12 cellular contexts compared by ENCODE assay signal in the genomic region with DNA sequence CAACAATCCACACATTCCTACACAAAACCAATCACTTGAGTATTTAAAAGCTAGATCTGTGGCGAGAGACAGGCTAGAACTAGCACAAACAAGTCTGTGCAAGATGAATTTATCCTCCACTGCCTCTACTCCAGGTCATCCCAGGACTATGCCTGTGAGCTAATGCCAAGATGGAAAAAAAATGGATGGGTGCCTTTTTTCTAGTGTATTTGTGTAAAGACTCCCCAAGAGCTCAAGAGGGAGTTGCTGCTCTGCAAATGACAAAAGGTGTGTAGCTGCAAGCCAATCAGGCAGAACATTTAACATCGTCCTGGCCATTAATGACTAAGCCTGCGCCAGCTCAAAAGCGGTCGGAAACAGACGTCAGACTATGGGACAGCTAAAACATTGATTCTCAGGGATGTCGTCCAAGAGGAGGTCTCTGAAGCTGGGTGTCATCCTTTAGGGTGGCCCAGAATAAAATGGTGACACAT. TPM values are rescaled to one million over a fixed set of nuclear protein-coding genes. Genes with fewer than 3 reads are reported as not detected.
DNase-seq lines count a peak whose midpoint lies in the region; ATAC-seq, FAIRE-seq and TF ChIP-seq lines count a peak whose summit lies in the region.
"Had no signal": no experiment of that assay in that cellular context is flagged by ENCODE, and none has a peak within 500 bp of the region (broad histone marks: within the 10 kb centered on the region; RNA-seq: fewer than 3 reads in every experiment).

No MANE protein-coding gene starts in this region.

- no peak for ATAC-seq in GM19023 (IDR thresholded peaks at IDR 0.05; ENCODE audit: unreplicated experiment)
- no peak for ATAC-seq in GM18873 (IDR thresholded peaks at IDR 0.05; ENCODE audit: low FRiP score, unreplicated experiment)
- ATAC-seq in GM21786 (IDR thresholded peaks at IDR 0.05; ENCODE audit: unreplicated experiment), result no peak
- ATAC-seq: activated T-cell treated with anti-CD3 and anti-CD28 coated beads, Interleukin-2, amount 50 U/mL, for 72 hours; stimulated activated effector memory CD8-positive, alpha-beta T cell treated with anti-CD3 and anti-CD28 coated beads, Interleukin-12 subunit alpha, Interleukin-12 subunit beta, amount 100 ng/mL, for 72 hours had no signal

- peaks cover 37% of the 10 kb centered on the region for H3K36me3 Mint-ChIP-seq in HFFc6 (ENCODE audit: low read depth)

- H3K27ac Mint-ChIP-seq in HFFc6, result peak overlapping the region; percentile 89
- H3K27ac Mint-ChIP-seq: activated T-cell treated with anti-CD3 and anti-CD28 coated beads, Interleukin-2, amount 50 U/mL, for 72 hours; stimulated activated effector memory CD8-positive, alpha-beta T cell treated with anti-CD3 and anti-CD28 coated beads, Interleukin-12 subunit alpha, Interleukin-12 subunit beta, amount 100 ng/mL, for 72 hours had no signal

- H3K27me3 ChIP-seq in smooth muscle cell (ENCODE audit: low read depth), result no peaks in the 10 kb centered on the region

- H3K27me3 Mint-ChIP-seq in HFFc6 (ENCODE audit: insufficient read depth), result no peaks in the 10 kb centered on the region; the same call in none of the 2 replicates

- intact Hi-C loops in kidney (cut with DNase I), result no loop called here

- WGBS in smooth muscle cell (ENCODE audit: low lambda C conversion rate), result 60% methylated on average over 7 of the region's 7 CpGs

- peak overlapping the region; percentile 62 for H3K4me2 ChIP-seq in smooth muscle cell

- peaks cover 42% of the 10 kb centered on the region for H3F3A ChIP-seq in smooth muscle cell (ENCODE audit: low read depth)

- H3K9me3 ChIP-seq in kidney (ENCODE audit: control insufficient read depth in 1 of 2, low read length in 2 of 2), result no peaks in the 10 kb centered on the region
- H3K9me3 ChIP-seq in smooth muscle cell (replicated peaks; ENCODE audit: low read depth), result no peaks in the 10 kb centered on the region

- no peak overlapping the region for H3K9ac ChIP-seq in kidney (ENCODE audit: low read length in 2 of 2)
- H3K9ac ChIP-seq in smooth muscle cell (ENCODE audit: low read depth), result peak overlapping the region; percentile 11

- H3K27ac ChIP-seq in kidney (ENCODE audit: low read depth in 2 of 2, low read length in 2 of 2), result peak overlapping the region in 1 of 2 donors; percentile 48
- peak overlapping the region; percentile 99 for H3K27ac ChIP-seq in smooth muscle cell (ENCODE audit: low read depth)

- FAIRE-seq in kidney (lab: Jason Lieb, UNC) (no peak), frontal cortex (lab: Jason Lieb, UNC) (no peak)

- H3K79me2 ChIP-seq in smooth muscle cell (ENCODE audit: low read depth), result peaks cover 68% of the 10 kb centered on the region

- H3K4me1 Mint-ChIP-seq in HFFc6 (ENCODE audit: low read depth), result peaks cover 90% of the 10 kb centered on the region

- H3K36me3 ChIP-seq in kidney (ENCODE audit: control insufficient read depth in 1 of 2, insufficient read depth in 2 of 2, low read length in 2 of 2) (no peaks in the 10 kb centered on the region), smooth muscle cell (ENCODE audit: low read depth) (no peaks in the 10 kb centered on the region)

- peak overlapping the region; percentile 54 for H3K4me3 Mint-ChIP-seq in HFFc6
- H3K4me3 Mint-ChIP-seq: activated T-cell treated with anti-CD3 and anti-CD28 coated beads, Interleukin-2, amount 50 U/mL, for 72 hours; stimulated activated effector memory CD8-positive, alpha-beta T cell treated with anti-CD3 and anti-CD28 coated beads, Interleukin-12 subunit alpha, Interleukin-12 subunit beta, amount 100 ng/mL, for 72 hours had no signal

- peaks cover 18 to 30% of the 10 kb centered on the region in 2 donors for H3K4me1 ChIP-seq in kidney (ENCODE audit: control insufficient read depth in 1 of 2, insufficient read depth in 1 of 2, low read depth in 1 of 2, low read length in 2 of 2)
- peaks cover 56% of the 10 kb centered on the region for H3K4me1 ChIP-seq in smooth muscle cell (ENCODE audit: low read depth)

- DNase-seq in HFFc6 (peak; percentile 61), astrocyte of the hippocampus (ENCODE audit: low read depth, low spot score) (peak; percentile 86), kidney (no peak), smooth muscle cell (lab: John Stamatoyannopoulos, UW; ENCODE audit: unreplicated experiment) (no peak), frontal cortex (ENCODE audit: low spot score in 2 of 2) (no peak)
- DNase-seq: activated T-cell treated with anti-CD3 and anti-CD28 coated beads, Interleukin-2, amount 50 U/mL, for 72 hours; cortex of kidney; NCI-H82 had no signal

- H4K20me1 ChIP-seq in smooth muscle cell (ENCODE audit: low read depth), result no peaks in the 10 kb centered on the region

- H3K9me3 Mint-ChIP-seq in HFFc6, result no peaks in the 10 kb centered on the region
- H3K9me3 Mint-ChIP-seq: activated T-cell treated with anti-CD3 and anti-CD28 coated beads, Interleukin-2, amount 50 U/mL, for 72 hours; stimulated activated effector memory CD8-positive, alpha-beta T cell treated with anti-CD3 and anti-CD28 coated beads, Interleukin-12 subunit alpha, Interleukin-12 subunit beta, amount 100 ng/mL, for 72 hours had no signal

- no peak overlapping the region for H2AFZ ChIP-seq in smooth muscle cell (ENCODE audit: low read depth)

- TF ChIP-seq CTCF in HFFc6 (IDR thresholded peaks at IDR 0.05) (no peak; the same call in 1 of the 2 replicates), kidney (IDR thresholded peaks at IDR 0.05; ENCODE audit: borderline replicate concordance, extremely low read depth, insufficient read depth) (peak; percentile 47), smooth muscle cell (IDR thresholded peaks at IDR 0.05; ENCODE audit: borderline replicate concordance, insufficient read depth, poor library complexity, severe bottlenecking) (no peak)

- peak overlapping the region in 1 of 2 donors; percentile 20 for H3K4me3 ChIP-seq in kidney (ENCODE audit: low read length in 2 of 2)
- H3K4me3 ChIP-seq in smooth muscle cell, result no peak overlapping the region

RNA-seq across cellular contexts. Expression of gene ATXN1, which starts 21.9 kb away (rescaled TPM):
- 10 to 100 TPM; 28.2 to 41.5 (median 30.5) TPM for total RNA-seq in HFFc6 (2021; fragmentation: NEBNext Ultra II Directional; extraction: Animal tissue kit (Norgen Biotek cat#: 25700))
- total RNA-seq in kidney (58.2 TPM), smooth muscle cell (40.6 and 45.8 TPM in 2 replicates), frontal cortex (52.2 TPM)
- polyA plus RNA-seq in kidney (ENCODE audit: insufficient read depth, low read depth, low replicate concordance) (4.2 TPM), smooth muscle cell (17.9 and 22.8 TPM in 2 replicates)

Comparison
In these comparisons a context has a peak if more than half of its experiments do, and no peak if none do; other contexts are left out.
1. DNase-seq: peak in HFFc6 (single experiment) and astrocyte of the hippocampus (single experiment); none in kidney (single experiment), smooth muscle cell (single experiment) and frontal cortex (0 of 2).